In the genomic region with DNA sequence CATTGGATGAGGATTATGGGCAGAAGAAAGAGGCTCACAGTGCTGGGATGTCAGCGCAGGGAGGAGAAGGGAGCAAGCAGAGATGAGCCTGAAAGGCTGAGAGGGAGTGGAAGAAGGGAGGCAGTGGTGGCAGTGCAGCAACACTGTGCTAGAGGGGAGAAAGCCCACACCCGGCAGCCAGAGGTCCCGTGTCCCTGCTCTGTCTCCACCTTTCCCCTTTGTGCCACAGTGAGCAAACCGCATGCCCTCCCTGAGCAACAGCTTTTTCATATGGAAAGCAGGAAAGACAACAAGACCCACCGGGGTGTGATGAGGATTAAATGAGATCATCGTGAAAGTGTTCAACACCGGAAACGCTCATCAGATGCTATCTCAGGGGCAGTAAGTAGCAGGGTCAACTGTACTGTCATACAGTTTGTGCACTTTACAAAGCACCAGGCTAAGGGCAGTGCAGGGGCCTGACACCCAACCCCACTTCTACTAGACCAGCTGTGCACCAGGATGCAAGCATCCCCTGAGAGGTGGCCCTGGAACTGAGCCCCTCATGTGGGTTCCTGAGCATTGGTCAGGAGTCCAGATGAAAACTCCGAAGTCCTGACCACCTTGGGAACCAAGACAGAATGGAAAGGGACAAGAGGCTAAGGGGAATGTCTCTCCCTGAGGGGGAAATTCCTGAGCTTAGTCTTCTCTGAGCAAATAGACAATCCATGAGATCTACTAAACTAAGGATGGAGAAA, we compare ENCODE assay signal across 8 cellular contexts. TPM values are rescaled to one million over a fixed set of nuclear protein-coding genes. Genes with fewer than 3 reads are reported as not detected.
DNase-seq lines count a peak whose midpoint lies in the region; ATAC-seq lines count a peak whose summit lies in the region.

No MANE protein-coding gene starts in this region.

- H4K8ac ChIP-seq in mesendoderm (ENCODE audit: low read depth, low read length), result no peak overlapping the region

- no peaks in the 10 kb centered on the region for H3K36me3 ChIP-seq in HUES48 (ENCODE audit: control insufficient read depth, insufficient read depth, low read length)
- H3K36me3 ChIP-seq in mesendoderm (ENCODE audit: control insufficient read depth, insufficient read depth, low read length), result no peaks in the 10 kb centered on the region

- no peaks in the 10 kb centered on the region for H3K79me1 ChIP-seq in mesendoderm (ENCODE audit: low read length)

- H3K27ac ChIP-seq in HUES48 (ENCODE audit: low read depth, low read length) (peak overlapping the region; percentile 91), mesendoderm (ENCODE audit: low read depth, low read length) (no peak overlapping the region)

- ATAC-seq in GM21381 (IDR thresholded peaks at IDR 0.05; ENCODE audit: unreplicated experiment) (no peak), GM21737 (IDR thresholded peaks at IDR 0.05; ENCODE audit: unreplicated experiment) (no peak)

- no peaks in the 10 kb centered on the region for H3K79me2 ChIP-seq in mesendoderm (ENCODE audit: control insufficient read depth, insufficient read depth, low read length)

- H3K4me3 ChIP-seq in HUES48 (ENCODE audit: low read depth, low read length) (peak overlapping the region; percentile 23), mesendoderm (ENCODE audit: low read length) (no peak overlapping the region)

- H2AK5ac ChIP-seq in mesendoderm (ENCODE audit: low read length), result no peak overlapping the region

- no peak overlapping the region for H4K5ac ChIP-seq in mesendoderm (ENCODE audit: low read length)

- no peak overlapping the region for H3K4me2 ChIP-seq in mesendoderm (ENCODE audit: low read length)

- H2BK120ac ChIP-seq in mesendoderm (ENCODE audit: low read depth, low read length), result no peak overlapping the region

- H3K27me3 ChIP-seq in HUES48 (ENCODE audit: control insufficient read depth, insufficient read depth, low read length) (no peaks in the 10 kb centered on the region), mesendoderm (ENCODE audit: insufficient read depth, low read length, poor library complexity) (no peaks in the 10 kb centered on the region)

- H3K4ac ChIP-seq in mesendoderm (ENCODE audit: low read depth, low read length), result no peak overlapping the region

- WGBS in mesendoderm (ENCODE audit: extremely low coverage, insufficient coverage, low lambda C conversion rate), result no CpG with 5 or more reads among the region's 9 CpGs

- no peaks in the 10 kb centered on the region for H3K9me3 ChIP-seq in HUES48 (ENCODE audit: control insufficient read depth, insufficient read depth, low read length)

- H3K56ac ChIP-seq in mesendoderm (ENCODE audit: low read length), result peak overlapping the region; percentile 89

- H3K9ac ChIP-seq in HUES48 (ENCODE audit: low read depth, low read length) (peak overlapping the region; percentile 41; the same call in 1 of the 2 replicates), mesendoderm (ENCODE audit: low read length) (peak overlapping the region; percentile 12)

- no peak overlapping the region for H3K18ac ChIP-seq in mesendoderm (ENCODE audit: low read length)

- DNase-seq in GM04503 (ENCODE audit: low read depth), result peak; percentile 13
- DNase-seq in astrocyte of the hippocampus (ENCODE audit: low read depth, low spot score), result peak; percentile 37
- DNase-seq in mesendoderm, result peak; percentile 91
- DNase-seq in epidermal melanocyte (ENCODE audit: insufficient read length, low spot score), result no peak
- no peak for DNase-seq in NCI-H2029 (lab: John Stamatoyannopoulos, UW)

- no peak overlapping the region for H2BK15ac ChIP-seq in mesendoderm (replicated peaks; ENCODE audit: low read depth)

- H3K4me1 ChIP-seq in HUES48 (ENCODE audit: control insufficient read depth, insufficient read depth, low read length) (peaks cover 38% of the 10 kb centered on the region), mesendoderm (ENCODE audit: control insufficient read depth, low read depth, low read length) (peaks cover 13% of the 10 kb centered on the region)

- H3K23ac ChIP-seq in mesendoderm (ENCODE audit: low read length), result no peak overlapping the region

- H2BK5ac ChIP-seq in mesendoderm (ENCODE audit: low read length), result no peak overlapping the region

RNA-seq across cellular contexts. Expression of a gene that starts 9.1 kb away (rescaled TPM):
- polyA plus RNA-seq in mesendoderm (2013, experiment 1 of 2), result 0.31 TPM
- polyA plus RNA-seq in mesendoderm (2013, experiment 2 of 2), result 0.25 TPM

RNA-seq across cellular contexts. Expression of a gene that starts 24.4 kb away (rescaled TPM):
- 36.5 TPM for polyA plus RNA-seq in mesendoderm (2013, experiment 1 of 2)
- polyA plus RNA-seq in mesendoderm (2013, experiment 2 of 2), result 35.7 TPM

RNA-seq across cellular contexts. Expression of a gene that starts 32.8 kb away (rescaled TPM):
- polyA plus RNA-seq in mesendoderm (2013, experiment 1 of 2), result 57.0 TPM
- 53.7 TPM for polyA plus RNA-seq in mesendoderm (2013, experiment 2 of 2)

RNA-seq across cellular contexts. Expression of a gene that starts 32.9 kb away (rescaled TPM):
- polyA plus RNA-seq in mesendoderm (2013, experiment 1 of 2), result 75.5 TPM
- polyA plus RNA-seq in mesendoderm (2013, experiment 2 of 2), result 77.1 TPM

Comparison
In these comparisons a context has a peak if more than half of its experiments do, and no peak if none do; other contexts are left out.
1. DNase-seq: peak in GM04503 (single experiment), astrocyte of the hippocampus (single experiment) and mesendoderm (single experiment); none in epidermal melanocyte (single experiment) and NCI-H2029 (single experiment).